In the genomic region with DNA sequence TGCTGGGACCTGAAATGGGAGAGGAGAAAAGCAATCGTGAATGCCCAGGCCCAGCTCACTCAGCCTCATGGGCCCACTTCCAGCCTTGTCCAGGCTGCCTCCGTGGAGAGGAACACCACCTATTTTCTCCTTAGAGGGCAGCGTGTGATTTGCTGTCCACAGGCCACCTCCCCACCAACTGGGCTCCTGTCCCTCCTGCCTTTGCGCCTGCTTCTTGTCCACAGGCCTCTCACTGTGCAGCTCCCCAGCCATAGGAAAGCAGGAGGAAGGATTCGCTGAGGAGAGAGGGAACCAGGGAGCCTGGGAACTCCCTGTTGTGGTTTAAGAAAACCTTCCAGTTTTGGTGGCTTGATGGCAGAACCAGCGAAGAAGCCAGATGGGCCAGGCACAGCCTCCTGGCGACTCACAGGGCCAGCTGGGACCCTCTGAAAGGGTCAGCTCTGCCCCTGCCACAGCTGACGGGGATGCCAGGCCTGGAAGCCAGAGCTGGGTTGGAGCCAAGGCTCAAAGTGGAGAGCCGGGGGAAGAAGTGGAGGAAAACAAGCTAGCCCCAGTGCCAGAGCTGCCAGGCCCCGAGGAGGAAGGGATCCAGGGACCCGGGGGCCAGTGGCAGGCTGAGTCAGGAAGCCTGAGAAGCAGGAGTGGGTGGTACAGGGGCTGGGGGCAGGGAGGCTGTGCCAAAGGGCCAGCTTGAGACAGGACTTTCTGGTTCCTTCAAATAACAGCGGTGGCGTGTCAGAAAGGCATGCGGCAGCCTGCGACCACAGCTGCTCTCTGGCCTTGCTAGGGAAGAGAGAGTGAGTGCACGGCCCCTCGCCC, we compare ENCODE assay signal across 9 cellular contexts.
DNase-seq lines count a peak whose midpoint lies in the region; ATAC-seq lines count a peak whose summit lies in the region.
"Had no signal": no experiment of that assay in that cellular context is flagged by ENCODE, and none has a peak within 500 bp of the region (broad histone marks: within the 10 kb centered on the region; RNA-seq: fewer than 3 reads in every experiment).

No MANE protein-coding gene starts in this region.

- no peaks in the 10 kb centered on the region for H3K27me3 Mint-ChIP-seq in stimulated activated memory B cell treated with anti-CD40 and anti-IgM and Interleukin-4, amounts not matched to agents 10 μg/mL and 1 μg/mL and 100 μg/mL, for 72 hours

- H3K36me3 Mint-ChIP-seq in stimulated activated memory B cell treated with anti-CD40 and anti-IgM and Interleukin-4, amounts not matched to agents 10 μg/mL and 1 μg/mL and 100 μg/mL, for 72 hours = peaks cover 35% of the 10 kb centered on the region

- peak overlapping the region; percentile 95 for H3K27ac ChIP-seq in angular gyrus (ENCODE audit: low read depth, low read length)
- H3K27ac ChIP-seq: SJSA1 had no signal

- H3K4me3 Mint-ChIP-seq in stimulated activated memory B cell treated with anti-CD40 and anti-IgM and Interleukin-4, amounts not matched to agents 10 μg/mL and 1 μg/mL and 100 μg/mL, for 72 hours = no peak overlapping the region

- DNase-seq in HK-2 (ENCODE audit: unreplicated experiment) (peak; percentile 77), hypothalamus (lab: John Stamatoyannopoulos, UW) (peak in 39 of 51 donors; percentile 15 to 76 (median 57)), NCI-H69 (lab: John Stamatoyannopoulos, UW) (no peak)

- H3K4me1 Mint-ChIP-seq in stimulated activated memory B cell treated with anti-CD40 and anti-IgM and Interleukin-4, amounts not matched to agents 10 μg/mL and 1 μg/mL and 100 μg/mL, for 72 hours = peaks cover 72% of the 10 kb centered on the region

- H3K27ac Mint-ChIP-seq in stimulated activated memory B cell treated with anti-CD40 and anti-IgM and Interleukin-4, amounts not matched to agents 10 μg/mL and 1 μg/mL and 100 μg/mL, for 72 hours = peak overlapping the region; percentile 82

- no peaks in the 10 kb centered on the region for H3K9me3 Mint-ChIP-seq in stimulated activated memory B cell treated with anti-CD40 and anti-IgM and Interleukin-4, amounts not matched to agents 10 μg/mL and 1 μg/mL and 100 μg/mL, for 72 hours

- ATAC-seq in stimulated activated memory B cell treated with anti-CD40 and anti-IgM and Interleukin-4, amounts not matched to agents 10 μg/mL and 1 μg/mL and 100 μg/mL, for 72 hours = no peak
- ATAC-seq in GM21447 (IDR thresholded peaks at IDR 0.05; ENCODE audit: unreplicated experiment) = no peak
- ATAC-seq in GM19455 (IDR thresholded peaks at IDR 0.05; ENCODE audit: unreplicated experiment) = no peak
- no peak for ATAC-seq in GM21576 (IDR thresholded peaks at IDR 0.05; ENCODE audit: unreplicated experiment)
